Comparison of ENCODE assay signal across 20 cellular contexts in genomic region chr4:82450966-82451755, GRCh38. TPM values are rescaled to one million over a fixed set of nuclear protein-coding genes. Genes with fewer than 3 reads are reported as not detected.
DNase-seq lines count a peak whose midpoint lies in the region; ATAC-seq and TF ChIP-seq lines count a peak whose summit lies in the region.
"Had no signal": no experiment of that assay in that cellular context is flagged by ENCODE, and none has a peak within 500 bp of the region (broad histone marks: within the 10 kb centered on the region; RNA-seq: fewer than 3 reads in every experiment).

No MANE protein-coding gene starts in this region.

- TF ChIP-seq CTCF in AG10803 (conservative IDR thresholded peaks at IDR 0.05; ENCODE audit: low read length) (no peak), VCaP (conservative IDR thresholded peaks at IDR 0.05) (no peak), foreskin fibroblast (IDR thresholded peaks at IDR 0.05; ENCODE audit: low read depth, low read length) (no peak), esophagus muscularis mucosa (IDR thresholded peaks at IDR 0.05) (no peak)

- peaks cover 53% of the 10 kb centered on the region for H3K36me3 Mint-ChIP-seq in activated CD4-positive, alpha-beta T cell treated with anti-CD3 and anti-CD28 coated beads for 36 hours (ENCODE audit: low read depth)
- peaks cover 54% of the 10 kb centered on the region for H3K36me3 Mint-ChIP-seq in activated CD4-positive, alpha-beta T cell treated with anti-CD3 and anti-CD28 coated beads, Interleukin-2, amount 10 ng/mL, durations not matched to agents 7 days and 5 days (ENCODE audit: low read depth)

- ATAC-seq in activated CD4-positive, alpha-beta T cell treated with anti-CD3 and anti-CD28 coated beads for 36 hours = no peak
- ATAC-seq: HCT116, K562 had no signal

- H3K27ac ChIP-seq in VCaP = peak overlapping the region; percentile 89
- no peak overlapping the region for H3K27ac ChIP-seq in esophagus muscularis mucosa (replicated peaks in 1 of 4)
- H3K27ac ChIP-seq: RWPE1 had no signal

- H3K4me1 Mint-ChIP-seq in activated CD4-positive, alpha-beta T cell treated with anti-CD3 and anti-CD28 coated beads for 36 hours = peaks cover 12% of the 10 kb centered on the region
- no peaks in the 10 kb centered on the region for H3K4me1 Mint-ChIP-seq in activated CD4-positive, alpha-beta T cell treated with anti-CD3 and anti-CD28 coated beads, Interleukin-2, amount 10 ng/mL, durations not matched to agents 7 days and 5 days

- H3K4me3 Mint-ChIP-seq in activated CD4-positive, alpha-beta T cell treated with anti-CD3 and anti-CD28 coated beads for 36 hours = no peak overlapping the region
- no peak overlapping the region for H3K4me3 Mint-ChIP-seq in activated CD4-positive, alpha-beta T cell treated with anti-CD3 and anti-CD28 coated beads, Interleukin-2, amount 10 ng/mL, durations not matched to agents 7 days and 5 days

- no peaks in the 10 kb centered on the region for H3K9me3 ChIP-seq in esophagus muscularis mucosa

- TF ChIP-seq POLR2A in esophagus muscularis mucosa (IDR thresholded peaks at IDR 0.05; ENCODE audit: low read depth) = no peak

- H3K36me3 ChIP-seq in esophagus muscularis mucosa = peaks cover 16 to 76% (median 55%) of the 10 kb centered on the region in 4 donors

- no peak for TF ChIP-seq EP300 in esophagus muscularis mucosa (IDR thresholded peaks at IDR 0.05)

- H3K9me3 Mint-ChIP-seq in activated CD4-positive, alpha-beta T cell treated with anti-CD3 and anti-CD28 coated beads for 36 hours (ENCODE audit: low read depth) = no peaks in the 10 kb centered on the region
- no peaks in the 10 kb centered on the region for H3K9me3 Mint-ChIP-seq in activated CD4-positive, alpha-beta T cell treated with anti-CD3 and anti-CD28 coated beads, Interleukin-2, amount 10 ng/mL, durations not matched to agents 7 days and 5 days

- DNase-seq in activated CD4-positive, alpha-beta T cell treated with anti-CD3 and anti-CD28 coated beads for 36 hours = no peak
- no peak for DNase-seq in activated CD4-positive, alpha-beta T cell treated with anti-CD3 and anti-CD28 coated beads, Interleukin-2, amount 10 ng/mL, durations not matched to agents 7 days and 5 days
- DNase-seq in AG10803 (ENCODE audit: low read depth) = peak; percentile 17
- DNase-seq in foreskin fibroblast = peak; percentile 10 to 61
- no peak for DNase-seq in NCI-H510A treated with DMSO at 0.1 percent for 48 hours (lab: John Stamatoyannopoulos, UW)
- no peak for DNase-seq in HuH-7.5 (ENCODE audit: low spot score)
- DNase-seq in esophagus muscularis mucosa (ENCODE audit: extremely low spot score) = no peak
- DNase-seq: C1 segment of cervical spinal cord; Calu3; DND-41; GDM1; NCI-H1048; NCI-H146; NCI-H345; NCI-H69; NK-92 treated with Interleukin-12 subunit alpha and Interleukin-12 subunit beta, amount 100 ng/mL, for 24 hours had no signal

- intact Hi-C loops in activated CD4-positive, alpha-beta T cell treated with anti-CD3 and anti-CD28 coated beads for 36 hours (cut with DNase I, micrococcal nuclease) = no loop called here
- intact Hi-C loops in esophagus muscularis mucosa (cut with DNase I) = no loop called here

- H3K27me3 ChIP-seq in esophagus muscularis mucosa = no peaks in the 10 kb centered on the region

- H3K4me3 ChIP-seq in AG10803 (ENCODE audit: low read length) (no peak overlapping the region), foreskin fibroblast (ENCODE audit: low read depth in 1 of 2, low read length in 2 of 2) (no peak overlapping the region), esophagus muscularis mucosa (no peak overlapping the region)
- H3K4me3 ChIP-seq: K562 had no signal

- H3K27me3 Mint-ChIP-seq in activated CD4-positive, alpha-beta T cell treated with anti-CD3 and anti-CD28 coated beads for 36 hours = no peaks in the 10 kb centered on the region
- no peaks in the 10 kb centered on the region for H3K27me3 Mint-ChIP-seq in activated CD4-positive, alpha-beta T cell treated with anti-CD3 and anti-CD28 coated beads, Interleukin-2, amount 10 ng/mL, durations not matched to agents 7 days and 5 days

- WGBS in esophagus muscularis mucosa = 87% methylated on average over 13 of the region's 13 CpGs

- H3K4me1 ChIP-seq in esophagus muscularis mucosa = no peaks in the 10 kb centered on the region

- CTCF ChIA-PET in activated CD4-positive, alpha-beta T cell treated with anti-CD3 and anti-CD28 coated beads for 36 hours (lab: Charles Lee) = interaction anchor here (0.6 to 2.3 kb wide), 5 partner anchors 11 to 401 kb away, joined by 3 to 6 read pairs (median 4); no protein-coding TSS in a partner anchor
- CTCF ChIA-PET in activated CD4-positive, alpha-beta T cell treated with anti-CD3 and anti-CD28 coated beads, Interleukin-2, amount 10 ng/mL, durations not matched to agents 7 days and 5 days (lab: Charles Lee) = interaction anchor here (0.7 to 2.4 kb wide), 7 partner anchors 11 to 288 kb away, joined by 3 to 7 read pairs (median 4); no protein-coding TSS in a partner anchor

- H3K27ac Mint-ChIP-seq in activated CD4-positive, alpha-beta T cell treated with anti-CD3 and anti-CD28 coated beads for 36 hours = peak overlapping the region; percentile 21
- no peak overlapping the region for H3K27ac Mint-ChIP-seq in activated CD4-positive, alpha-beta T cell treated with anti-CD3 and anti-CD28 coated beads, Interleukin-2, amount 10 ng/mL, durations not matched to agents 7 days and 5 days

- POLR2A ChIA-PET in activated CD4-positive, alpha-beta T cell treated with anti-CD3 and anti-CD28 coated beads for 36 hours (lab: Charles Lee) = no interaction called here
- POLR2A ChIA-PET in activated CD4-positive, alpha-beta T cell treated with anti-CD3 and anti-CD28 coated beads, Interleukin-2, amount 10 ng/mL, durations not matched to agents 7 days and 5 days (lab: Charles Lee) = no interaction called here

RNA-seq across cellular contexts. Expression of gene ENOPH1, which starts 20.8 kb away (rescaled TPM):
- 10 to 100 TPM; 60.1 to 81.8 TPM for total RNA-seq in activated CD4-positive, alpha-beta T cell treated with anti-CD3 and anti-CD28 coated beads for 36 hours
- 10 to 100 TPM; 32.7 to 34.6 TPM for total RNA-seq in activated CD4-positive, alpha-beta T cell treated with anti-CD3 and anti-CD28 coated beads, Interleukin-2, amount 10 ng/mL, durations not matched to agents 7 days and 5 days
- total RNA-seq in esophagus muscularis mucosa = 10 to 100 TPM; 17.4 to 26.4 (median 22.4) TPM

RNA-seq across cellular contexts. Expression of gene HNRNPDL, which starts 20.9 kb away (rescaled TPM):
- total RNA-seq in activated CD4-positive, alpha-beta T cell treated with anti-CD3 and anti-CD28 coated beads for 36 hours = 100 to 1,000 TPM; 308 to 345 TPM
- total RNA-seq in activated CD4-positive, alpha-beta T cell treated with anti-CD3 and anti-CD28 coated beads, Interleukin-2, amount 10 ng/mL, durations not matched to agents 7 days and 5 days = 100 to 1,000 TPM; 311 to 320 TPM
- total RNA-seq in esophagus muscularis mucosa = 100 to 1,000 TPM; 135 to 227 (median 154) TPM

Comparison
In these comparisons a context has a peak if more than half of its experiments do, and no peak if none do; other contexts are left out.
1. DNase-seq: peak in AG10803 (single experiment) and foreskin fibroblast (2 of 2); none in activated CD4-positive, alpha-beta T cell treated with anti-CD3 and anti-CD28 coated beads for 36 hours (single experiment), activated CD4-positive, alpha-beta T cell treated with anti-CD3 and anti-CD28 coated beads, Interleukin-2, amount 10 ng/mL, durations not matched to agents 7 days and 5 days (single experiment), NCI-H510A treated with DMSO at 0.1 percent for 48 hours (single experiment), HuH-7.5 (single experiment) and esophagus muscularis mucosa (single experiment).